Comparison of ENCODE assay signal across 8 cellular contexts in genomic region chr3:134312072-134312872, GRCh38.
DNase-seq lines count a peak whose midpoint lies in the region; ATAC-seq and TF ChIP-seq lines count a peak whose summit lies in the region.

No MANE protein-coding gene starts in this region.

- H3F3A ChIP-seq in OCI-LY1 (ENCODE audit: insufficient read depth, low read length): no peaks in the 10 kb centered on the region

- no peaks in the 10 kb centered on the region for H3K79me2 ChIP-seq in OCI-LY1 (ENCODE audit: insufficient read depth, low read length)

- no peaks in the 10 kb centered on the region for H3K36me3 ChIP-seq in OCI-LY1 (ENCODE audit: insufficient read depth, low read length)

- H2AFZ ChIP-seq in OCI-LY1 (ENCODE audit: low read length): no peak overlapping the region

- TF ChIP-seq CTCF in GM12864 (IDR thresholded peaks at IDR 0.05; ENCODE audit: low read depth, low read length, missing control alignments) (peak; percentile 11), OCI-LY1 (IDR thresholded peaks at IDR 0.05; ENCODE audit: low read length) (0 out of 2 replicates have a peak, but pooled peaks have one; percentile 16), fibroblast of mammary gland (conservative IDR thresholded peaks at IDR 0.05; ENCODE audit: control insufficient read depth, insufficient read depth, low read depth, low read length) (peak; percentile 7)

- no peak overlapping the region for H3K27ac ChIP-seq in OCI-LY1 (ENCODE audit: low read depth, low read length, poor library complexity, severe bottlenecking)

- ATAC-seq in HG03280 (IDR thresholded peaks at IDR 0.05; ENCODE audit: unreplicated experiment): no peak

- H3K9ac ChIP-seq in OCI-LY1 (ENCODE audit: low read length): no peak overlapping the region

- no peaks in the 10 kb centered on the region for H3K9me3 ChIP-seq in OCI-LY1 (ENCODE audit: low read length)

- no peak for DNase-seq in GM12864 (ENCODE audit: low read depth)
- peak; percentile 66 for DNase-seq in fibroblast of mammary gland (ENCODE audit: low read depth)
- DNase-seq in renal cortical epithelial cell (ENCODE audit: low read depth): peak; percentile 91
- DNase-seq in HT-29 (ENCODE audit: low spot score): no peak
- no peak for DNase-seq in central memory CD4-positive, alpha-beta T cell
- DNase-seq in putamen (ENCODE audit: low spot score): no peak

- H3K9me2 ChIP-seq in OCI-LY1 (ENCODE audit: low read depth, low read length): no peaks in the 10 kb centered on the region

- H3K27me3 ChIP-seq in OCI-LY1 (ENCODE audit: insufficient read depth, low read length): 0 out of 2 replicates have a peak, but pooled peaks cover 3% of the 10 kb centered on the region

- H4K20me1 ChIP-seq in OCI-LY1 (ENCODE audit: insufficient read depth, low read length): no peaks in the 10 kb centered on the region

- no peak overlapping the region for H3K4me3 ChIP-seq in GM12864 (ENCODE audit: low read depth, low read length)
- H3K4me3 ChIP-seq in OCI-LY1 (ENCODE audit: low read depth, low read length, poor library complexity, severe bottlenecking): no peak overlapping the region
- no peak overlapping the region for H3K4me3 ChIP-seq in fibroblast of mammary gland (ENCODE audit: control insufficient read depth, low read depth, low read length)

- no peak overlapping the region for H3K4me2 ChIP-seq in OCI-LY1 (ENCODE audit: low read length)

- H3K4me1 ChIP-seq in OCI-LY1 (ENCODE audit: insufficient read depth, low read length, severe bottlenecking): no peaks in the 10 kb centered on the region

Comparison
In these comparisons a context has a peak if more than half of its experiments do, and no peak if none do; other contexts are left out.
1. DNase-seq: peak in fibroblast of mammary gland (single experiment) and renal cortical epithelial cell (single experiment); none in GM12864 (single experiment), HT-29 (single experiment), central memory CD4-positive, alpha-beta T cell (single experiment) and putamen (single experiment).
2. Peak in every context shown above with its lines, with median percentiles within 50 percentile points of each other: CTCF ChIP-seq.